Comparison of ENCODE assay signal across 20 cellular contexts in the genomic region with DNA sequence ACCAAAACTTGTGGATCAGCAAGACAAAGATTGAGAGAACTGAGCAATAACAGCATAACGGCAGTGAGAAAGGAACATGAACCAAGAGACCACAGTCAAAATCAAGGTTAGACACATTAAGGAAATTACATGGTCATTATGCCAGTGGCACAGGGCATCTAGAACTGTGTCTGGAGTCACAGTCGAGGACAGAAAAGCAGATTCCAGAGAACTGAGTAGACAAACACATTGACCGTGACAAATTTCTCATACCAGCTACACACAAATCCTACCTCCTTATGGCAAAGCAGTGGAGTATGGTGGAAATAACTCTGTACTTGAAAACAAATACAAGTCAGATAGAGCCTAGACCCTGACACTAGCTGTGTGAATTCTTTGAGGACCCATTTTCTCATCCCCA.
"Had no signal": no experiment of that assay in that cellular context is flagged by ENCODE, and none has a peak within 500 bp of the region (broad histone marks: within the 10 kb centered on the region; RNA-seq: fewer than 3 reads in every experiment).

No MANE protein-coding gene starts in this region.

- H3K9ac ChIP-seq: parathyroid adenoma had no signal

- DNase-seq: cortex of kidney; dorsolateral prefrontal cortex; effector CD8-positive, alpha-beta T cell; gastrocnemius medialis; left cardiac atrium; left ventricle myocardium inferior; lower lobe of right lung; naive B cell; retina; right lobe of liver; stimulated activated CD4-positive, alpha-beta T cell treated with anti-CD3 and anti-CD28 coated beads, Interleukin-2, amount 100 ng/mL, for 24 hours; stimulated activated CD4-positive, alpha-beta T cell treated with anti-CD3 and anti-CD28 coated beads, Interleukin-4, amount 100 ng/mL, for 4 hours; stimulated activated naive B cell treated with anti-CD40 and anti-IgM and Interleukin-4, amounts not matched to agents 10 μg/mL and 1 μg/mL and 100 μg/mL, for 72 hours; stimulated activated naive CD8-positive, alpha-beta T cell treated with anti-CD3 and anti-CD28 coated beads, Interleukin-15, amount 100 ng/mL, for 72 hours; testis had no signal

- H3K4me3 ChIP-seq: dorsolateral prefrontal cortex, gastrocnemius medialis, left ventricle myocardium inferior, lower lobe of right lung, prostate gland, right lobe of liver, skin epidermis, testis, tibial nerve had no signal

- H2AFZ ChIP-seq: parathyroid adenoma had no signal

- H3K4me1 ChIP-seq: lower lobe of right lung, prostate gland, right lobe of liver, testis had no signal

- H3K36me3 ChIP-seq: gastrocnemius medialis, left ventricle myocardium inferior, lower lobe of right lung, prostate gland, right lobe of liver, tibial nerve had no signal

- ATAC-seq: esophagus mucosa; gastrocnemius medialis; left cardiac atrium; lower lobe of right lung; right lobe of liver; stimulated activated naive B cell treated with anti-CD40 and anti-IgM and Interleukin-4, amounts not matched to agents 10 μg/mL and 1 μg/mL and 100 μg/mL, for 72 hours; stimulated activated naive CD8-positive, alpha-beta T cell treated with anti-CD3 and anti-CD28 coated beads, Interleukin-15, amount 100 ng/mL, for 72 hours had no signal

- H3K27ac ChIP-seq: dorsolateral prefrontal cortex, gastrocnemius medialis, lower lobe of right lung, parathyroid adenoma, prostate gland, right lobe of liver, skin epidermis, testis, tibial nerve had no signal

- H3K9me3 ChIP-seq: gastrocnemius medialis, left ventricle myocardium inferior, lower lobe of right lung, prostate gland, right lobe of liver, testis, tibial nerve had no signal

- H3K27me3 ChIP-seq: gastrocnemius medialis, right lobe of liver, testis, tibial nerve had no signal
